In genomic region chr3:71166839-71167238, GRCh38 we compare ENCODE assay signal across 1 cellular context.
TF ChIP-seq lines count a peak whose summit lies in the region.

No MANE protein-coding gene starts in this region.

TF ChIP-seq in K562, 482 proteins besides CTCF, POLR2A, EP300 and RAD21 (continued from another document):
- TF ChIP-seq ARID3A (IDR thresholded peaks at IDR 0.05; ENCODE audit: borderline replicate concordance, low read depth, low read length) = no peak
- no peak for TF ChIP-seq JUNB (CRISPR knock-in tag; conservative IDR thresholded peaks at IDR 0.05)
- TF ChIP-seq THRA (IDR thresholded peaks at IDR 0.05) = no peak
- TF ChIP-seq XRCC5 (IDR thresholded peaks at IDR 0.05; ENCODE audit: low read depth, low read length) = no peak
- no peak for TF ChIP-seq ZNF407 (IDR thresholded peaks at IDR 0.05; ENCODE audit: low read depth)
- TF ChIP-seq SETDB1 (IDR thresholded peaks at IDR 0.05; ENCODE audit: low read length) = no peak
- peak; percentile 68 for TF ChIP-seq MEIS2 (IDR thresholded peaks at IDR 0.05; ENCODE audit: partially characterized antibody)
- TF ChIP-seq, protein P1, sequence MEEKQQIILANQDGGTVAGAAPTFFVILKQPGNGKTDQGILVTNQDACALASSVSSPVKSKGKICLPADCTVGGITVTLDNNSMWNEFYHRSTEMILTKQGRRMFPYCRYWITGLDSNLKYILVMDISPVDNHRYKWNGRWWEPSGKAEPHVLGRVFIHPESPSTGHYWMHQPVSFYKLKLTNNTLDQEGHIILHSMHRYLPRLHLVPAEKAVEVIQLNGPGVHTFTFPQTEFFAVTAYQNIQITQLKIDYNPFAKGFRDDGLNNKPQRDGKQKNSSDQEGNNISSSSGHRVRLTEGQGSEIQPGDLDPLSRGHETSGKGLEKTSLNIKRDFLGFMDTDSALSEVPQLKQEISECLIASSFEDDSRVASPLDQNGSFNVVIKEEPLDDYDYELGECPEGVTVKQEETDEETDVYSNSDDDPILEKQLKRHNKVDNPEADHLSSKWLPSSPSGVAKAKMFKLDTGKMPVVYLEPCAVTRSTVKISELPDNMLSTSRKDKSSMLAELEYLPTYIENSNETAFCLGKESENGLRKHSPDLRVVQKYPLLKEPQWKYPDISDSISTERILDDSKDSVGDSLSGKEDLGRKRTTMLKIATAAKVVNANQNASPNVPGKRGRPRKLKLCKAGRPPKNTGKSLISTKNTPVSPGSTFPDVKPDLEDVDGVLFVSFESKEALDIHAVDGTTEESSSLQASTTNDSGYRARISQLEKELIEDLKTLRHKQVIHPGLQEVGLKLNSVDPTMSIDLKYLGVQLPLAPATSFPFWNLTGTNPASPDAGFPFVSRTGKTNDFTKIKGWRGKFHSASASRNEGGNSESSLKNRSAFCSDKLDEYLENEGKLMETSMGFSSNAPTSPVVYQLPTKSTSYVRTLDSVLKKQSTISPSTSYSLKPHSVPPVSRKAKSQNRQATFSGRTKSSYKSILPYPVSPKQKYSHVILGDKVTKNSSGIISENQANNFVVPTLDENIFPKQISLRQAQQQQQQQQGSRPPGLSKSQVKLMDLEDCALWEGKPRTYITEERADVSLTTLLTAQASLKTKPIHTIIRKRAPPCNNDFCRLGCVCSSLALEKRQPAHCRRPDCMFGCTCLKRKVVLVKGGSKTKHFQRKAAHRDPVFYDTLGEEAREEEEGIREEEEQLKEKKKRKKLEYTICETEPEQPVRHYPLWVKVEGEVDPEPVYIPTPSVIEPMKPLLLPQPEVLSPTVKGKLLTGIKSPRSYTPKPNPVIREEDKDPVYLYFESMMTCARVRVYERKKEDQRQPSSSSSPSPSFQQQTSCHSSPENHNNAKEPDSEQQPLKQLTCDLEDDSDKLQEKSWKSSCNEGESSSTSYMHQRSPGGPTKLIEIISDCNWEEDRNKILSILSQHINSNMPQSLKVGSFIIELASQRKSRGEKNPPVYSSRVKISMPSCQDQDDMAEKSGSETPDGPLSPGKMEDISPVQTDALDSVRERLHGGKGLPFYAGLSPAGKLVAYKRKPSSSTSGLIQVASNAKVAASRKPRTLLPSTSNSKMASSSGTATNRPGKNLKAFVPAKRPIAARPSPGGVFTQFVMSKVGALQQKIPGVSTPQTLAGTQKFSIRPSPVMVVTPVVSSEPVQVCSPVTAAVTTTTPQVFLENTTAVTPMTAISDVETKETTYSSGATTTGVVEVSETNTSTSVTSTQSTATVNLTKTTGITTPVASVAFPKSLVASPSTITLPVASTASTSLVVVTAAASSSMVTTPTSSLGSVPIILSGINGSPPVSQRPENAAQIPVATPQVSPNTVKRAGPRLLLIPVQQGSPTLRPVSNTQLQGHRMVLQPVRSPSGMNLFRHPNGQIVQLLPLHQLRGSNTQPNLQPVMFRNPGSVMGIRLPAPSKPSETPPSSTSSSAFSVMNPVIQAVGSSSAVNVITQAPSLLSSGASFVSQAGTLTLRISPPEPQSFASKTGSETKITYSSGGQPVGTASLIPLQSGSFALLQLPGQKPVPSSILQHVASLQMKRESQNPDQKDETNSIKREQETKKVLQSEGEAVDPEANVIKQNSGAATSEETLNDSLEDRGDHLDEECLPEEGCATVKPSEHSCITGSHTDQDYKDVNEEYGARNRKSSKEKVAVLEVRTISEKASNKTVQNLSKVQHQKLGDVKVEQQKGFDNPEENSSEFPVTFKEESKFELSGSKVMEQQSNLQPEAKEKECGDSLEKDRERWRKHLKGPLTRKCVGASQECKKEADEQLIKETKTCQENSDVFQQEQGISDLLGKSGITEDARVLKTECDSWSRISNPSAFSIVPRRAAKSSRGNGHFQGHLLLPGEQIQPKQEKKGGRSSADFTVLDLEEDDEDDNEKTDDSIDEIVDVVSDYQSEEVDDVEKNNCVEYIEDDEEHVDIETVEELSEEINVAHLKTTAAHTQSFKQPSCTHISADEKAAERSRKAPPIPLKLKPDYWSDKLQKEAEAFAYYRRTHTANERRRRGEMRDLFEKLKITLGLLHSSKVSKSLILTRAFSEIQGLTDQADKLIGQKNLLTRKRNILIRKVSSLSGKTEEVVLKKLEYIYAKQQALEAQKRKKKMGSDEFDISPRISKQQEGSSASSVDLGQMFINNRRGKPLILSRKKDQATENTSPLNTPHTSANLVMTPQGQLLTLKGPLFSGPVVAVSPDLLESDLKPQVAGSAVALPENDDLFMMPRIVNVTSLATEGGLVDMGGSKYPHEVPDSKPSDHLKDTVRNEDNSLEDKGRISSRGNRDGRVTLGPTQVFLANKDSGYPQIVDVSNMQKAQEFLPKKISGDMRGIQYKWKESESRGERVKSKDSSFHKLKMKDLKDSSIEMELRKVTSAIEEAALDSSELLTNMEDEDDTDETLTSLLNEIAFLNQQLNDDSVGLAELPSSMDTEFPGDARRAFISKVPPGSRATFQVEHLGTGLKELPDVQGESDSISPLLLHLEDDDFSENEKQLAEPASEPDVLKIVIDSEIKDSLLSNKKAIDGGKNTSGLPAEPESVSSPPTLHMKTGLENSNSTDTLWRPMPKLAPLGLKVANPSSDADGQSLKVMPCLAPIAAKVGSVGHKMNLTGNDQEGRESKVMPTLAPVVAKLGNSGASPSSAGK (IDR thresholded peaks at IDR 0.05) = no peak
- TF ChIP-seq PCBP1 (IDR thresholded peaks at IDR 0.05; ENCODE audit: low read depth, low read length, poor library complexity, severe bottlenecking) = no peak
- TF ChIP-seq ZFPM2 (CRISPR knock-in tag; IDR thresholded peaks at IDR 0.05) = no peak
- no peak for TF ChIP-seq BMI1 (IDR thresholded peaks at IDR 0.05; ENCODE audit: low read length)
- TF ChIP-seq STAT5A (IDR thresholded peaks at IDR 0.05; ENCODE audit: borderline replicate concordance, low read length) = no peak
- TF ChIP-seq, protein P2, sequence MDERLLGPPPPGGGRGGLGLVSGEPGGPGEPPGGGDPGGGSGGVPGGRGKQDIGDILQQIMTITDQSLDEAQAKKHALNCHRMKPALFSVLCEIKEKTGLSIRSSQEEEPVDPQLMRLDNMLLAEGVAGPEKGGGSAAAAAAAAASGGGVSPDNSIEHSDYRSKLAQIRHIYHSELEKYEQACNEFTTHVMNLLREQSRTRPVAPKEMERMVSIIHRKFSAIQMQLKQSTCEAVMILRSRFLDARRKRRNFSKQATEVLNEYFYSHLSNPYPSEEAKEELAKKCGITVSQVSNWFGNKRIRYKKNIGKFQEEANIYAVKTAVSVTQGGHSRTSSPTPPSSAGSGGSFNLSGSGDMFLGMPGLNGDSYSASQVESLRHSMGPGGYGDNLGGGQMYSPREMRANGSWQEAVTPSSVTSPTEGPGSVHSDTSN (CRISPR knock-in tag; IDR thresholded peaks at IDR 0.05; ENCODE audit: low read depth) = no peak
- TF ChIP-seq, protein P2 (tag; conservative IDR thresholded peaks at IDR 0.05; ENCODE audit: low read depth) = peak; percentile 74
- no peak for TF ChIP-seq ZFX (CRISPR knock-in tag; IDR thresholded peaks at IDR 0.05)
